19 cellular contexts compared by ENCODE assay signal in the genomic region with DNA sequence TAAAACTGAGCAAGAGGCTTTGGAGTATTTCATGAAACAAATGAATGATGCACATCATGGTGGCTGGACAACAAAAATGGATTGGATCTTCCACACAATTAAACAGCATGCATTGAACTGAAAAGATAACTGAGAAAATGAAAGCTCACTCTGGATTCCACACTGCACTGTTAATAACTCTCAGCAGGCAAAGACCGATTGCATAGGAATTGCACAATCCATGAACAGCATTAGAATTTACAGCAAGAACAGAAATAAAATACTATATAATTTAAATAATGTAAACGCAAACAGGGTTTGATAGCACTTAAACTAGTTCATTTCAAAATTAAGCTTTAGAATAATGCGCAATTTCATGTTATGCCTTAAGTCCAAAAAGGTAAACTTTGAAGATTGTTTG.
"Had no signal": no experiment of that assay in that cellular context is flagged by ENCODE, and none has a peak within 500 bp of the region (broad histone marks: within the 10 kb centered on the region; RNA-seq: fewer than 3 reads in every experiment).

No MANE protein-coding gene starts in this region.

- H3K9me3 Mint-ChIP-seq: activated naive CD4-positive, alpha-beta T cell treated with anti-CD3 and anti-CD28 coated beads, Interleukin-2, amount 10 ng/mL, durations not matched to agents 7 days and 5 days; activated T-helper 2 cell treated with anti-CD3 and anti-CD28 coated beads, Interferon-gamma antibody, Interleukin-2, Interleukin-4, amounts not matched to agents 10 μg/mL and 5 μg/mL and 100 μg/mL, durations not matched to agents 14 hours and 24 hours and 36 hours; brain had no signal

- H3K27me3 Mint-ChIP-seq: activated CD4-positive, alpha-beta T cell treated with anti-CD3 and anti-CD28 coated beads for 36 hours; activated naive CD4-positive, alpha-beta T cell treated with anti-CD3 and anti-CD28 coated beads, Interleukin-2, amount 10 ng/mL, durations not matched to agents 7 days and 5 days; brain had no signal

- DNase-seq: activated CD4-positive, alpha-beta T cell treated with anti-CD3 and anti-CD28 coated beads for 36 hours; activated CD8-positive, alpha-beta memory T cell treated with anti-CD3 and anti-CD28 coated beads for 24 hours; activated naive CD4-positive, alpha-beta T cell treated with anti-CD3 and anti-CD28 coated beads, Interleukin-2, amount 10 ng/mL, durations not matched to agents 7 days and 5 days; adrenal gland; cerebellar nuclear complex; dorsolateral prefrontal cortex; hippocampal formation; kidney glomerular epithelial cell; psoas muscle; sigmoid colon; stimulated activated CD4-positive, alpha-beta T cell treated with anti-CD3 and anti-CD28 coated beads, Interleukin-2, amount 100 ng/mL, for 48 hours; stimulated activated CD8-positive, alpha-beta memory T cell treated with anti-CD3 and anti-CD28 coated beads, Interleukin-4, amount 100 ng/mL, for 48 hours; stimulated activated naive CD8-positive, alpha-beta T cell treated with anti-CD3 and anti-CD28 coated beads, Interleukin-15, Interleukin-2, amounts not matched to agents 100 U/mL and 50 U/mL, for 24 hours; T-helper 1 cell; testis; WERI-Rb-1 had no signal

- H3K27ac ChIP-seq: adrenal gland, dorsolateral prefrontal cortex, esophagus muscularis mucosa, psoas muscle, sigmoid colon, testis, WERI-Rb-1 had no signal

- H3K4me3 ChIP-seq: adrenal gland, dorsolateral prefrontal cortex, esophagus muscularis mucosa, psoas muscle, sigmoid colon, testis had no signal

- H3K27ac Mint-ChIP-seq: activated CD4-positive, alpha-beta T cell treated with anti-CD3 and anti-CD28 coated beads for 36 hours; activated naive CD4-positive, alpha-beta T cell treated with anti-CD3 and anti-CD28 coated beads, Interleukin-2, amount 10 ng/mL, durations not matched to agents 7 days and 5 days; activated T-helper 2 cell treated with anti-CD3 and anti-CD28 coated beads, Interferon-gamma antibody, Interleukin-2, Interleukin-4, amounts not matched to agents 10 μg/mL and 5 μg/mL and 100 μg/mL, durations not matched to agents 14 hours and 24 hours and 36 hours had no signal

- H3K9me3 ChIP-seq: adrenal gland, esophagus muscularis mucosa, psoas muscle, sigmoid colon, testis had no signal

- H3K4me3 Mint-ChIP-seq: activated CD4-positive, alpha-beta T cell treated with anti-CD3 and anti-CD28 coated beads for 36 hours; activated naive CD4-positive, alpha-beta T cell treated with anti-CD3 and anti-CD28 coated beads, Interleukin-2, amount 10 ng/mL, durations not matched to agents 7 days and 5 days; brain had no signal

- ATAC-seq: activated CD4-positive, alpha-beta T cell treated with anti-CD3 and anti-CD28 coated beads for 36 hours; psoas muscle; stimulated activated naive CD8-positive, alpha-beta T cell treated with anti-CD3 and anti-CD28 coated beads, Interleukin-15, Interleukin-2, amounts not matched to agents 100 U/mL and 50 U/mL, for 24 hours had no signal

- H3K4me1 ChIP-seq: esophagus muscularis mucosa, psoas muscle, sigmoid colon, testis had no signal
